ENCODE assay signal across 9 cellular contexts in the genomic region with DNA sequence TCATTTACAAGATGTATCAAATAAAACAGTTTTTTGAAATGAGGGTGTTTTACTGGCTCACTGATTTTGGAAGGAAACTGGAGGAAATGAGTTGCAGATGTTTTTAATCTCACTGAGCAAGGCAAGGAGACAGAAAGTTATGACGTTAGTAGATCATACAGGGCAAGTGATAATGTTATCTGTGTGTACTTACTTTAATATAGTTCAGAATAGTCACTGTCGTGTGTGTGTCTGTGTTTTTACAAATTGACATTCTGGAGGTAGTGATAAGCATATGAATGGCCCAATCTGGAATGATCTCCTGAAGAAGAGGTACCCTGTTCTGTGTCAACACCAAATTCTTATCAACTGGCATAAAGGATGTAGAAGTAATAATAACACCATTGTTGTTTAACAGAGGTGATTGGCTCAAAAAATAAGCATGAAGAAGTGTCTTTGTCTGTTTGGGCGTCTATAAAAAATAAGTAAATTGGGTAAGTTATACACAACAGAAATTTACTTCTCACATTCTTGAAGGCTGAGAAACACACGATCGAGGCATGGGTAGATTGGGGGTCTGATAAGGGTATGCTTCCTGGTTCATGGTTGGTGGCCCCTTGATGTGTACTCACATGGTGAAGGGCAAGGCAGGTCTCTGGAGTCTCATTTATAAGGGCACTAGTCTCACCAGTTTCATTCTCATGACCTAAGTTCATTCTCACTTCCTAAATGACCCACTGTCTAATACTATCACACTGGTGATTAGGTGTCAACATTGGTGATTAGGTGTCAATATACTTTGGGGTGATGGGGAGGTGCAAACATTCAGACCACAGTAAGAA. TPM values are rescaled to one million over a fixed set of nuclear protein-coding genes. Genes with fewer than 3 reads are reported as not detected.
DNase-seq lines count a peak whose midpoint lies in the region; ATAC-seq, FAIRE-seq and TF ChIP-seq lines count a peak whose summit lies in the region.
"Had no signal": no experiment of that assay in that cellular context is flagged by ENCODE, and none has a peak within 500 bp of the region (broad histone marks: within the 10 kb centered on the region; RNA-seq: fewer than 3 reads in every experiment).

No MANE protein-coding gene starts in this region.

- no peaks in the 10 kb centered on the region for H4K20me1 ChIP-seq in neural progenitor cell (ENCODE audit: low read depth)

- DNase-seq in GM03348 (ENCODE audit: low spot score), result peak; percentile 29
- DNase-seq in heart right ventricle, result no peak
- DNase-seq in uterus, result no peak
- DNase-seq in neural progenitor cell (ENCODE audit: low spot score), result no peak
- no peak for DNase-seq in frontal cortex (ENCODE audit: low spot score in 2 of 2)
- DNase-seq in NCI-H345 (lab: John Stamatoyannopoulos, UW), result no peak

- ATAC-seq in GM21367 (IDR thresholded peaks at IDR 0.05; ENCODE audit: unreplicated experiment), result peak; percentile 68
- peak; percentile 82 for ATAC-seq in HG03469 (IDR thresholded peaks at IDR 0.05; ENCODE audit: unreplicated experiment)
- ATAC-seq in heart right ventricle, result peak in 5 of 8 donors; percentile 29 to 66 (median 54)

- no peaks in the 10 kb centered on the region for H3K27me3 ChIP-seq in heart right ventricle
- no peaks in the 10 kb centered on the region for H3K27me3 ChIP-seq in uterus
- H3K27me3 ChIP-seq in neural progenitor cell, result no peaks in the 10 kb centered on the region

- H3K9me3 Mint-ChIP-seq in neural progenitor cell, result peaks cover 8% of the 10 kb centered on the region

- H3K9me3 ChIP-seq in heart right ventricle, result peaks cover 0 to 17% (median 12%) of the 10 kb centered on the region in 11 donors
- no peaks in the 10 kb centered on the region for H3K9me3 ChIP-seq in uterus
- H3K9me3 ChIP-seq in neural progenitor cell (ENCODE audit: low read depth), result no peaks in the 10 kb centered on the region

- H3K4me1 ChIP-seq in heart right ventricle, result peaks cover 0 to 42% (median 34%) of the 10 kb centered on the region in 9 donors
- H3K4me1 ChIP-seq in uterus, result no peaks in the 10 kb centered on the region
- no peaks in the 10 kb centered on the region for H3K4me1 ChIP-seq in neural progenitor cell

- H3K9ac ChIP-seq in neural progenitor cell, result no peak overlapping the region

- H3K4me3 Mint-ChIP-seq in neural progenitor cell, result no peak overlapping the region

- no peak for FAIRE-seq in frontal cortex (lab: Jason Lieb, UNC)

- intact Hi-C loops in heart right ventricle (cut with DNase I) (loop anchor here in 1 of 10 donors (10.0 kb wide), 1 partner anchor 64 kb away; no protein-coding TSS in a partner anchor), uterus (cut with DNase I; ENCODE audit: low total_unique reads) (no loop called here)

- no peaks in the 10 kb centered on the region for H3F3A ChIP-seq in neural progenitor cell (ENCODE audit: low read depth)

- WGBS in heart right ventricle, 2 donors, result 37 to 39% methylated on average over 5 of the region's 5 CpGs

- no peak overlapping the region for H3K27ac Mint-ChIP-seq in neural progenitor cell

- H3K36me3 Mint-ChIP-seq in neural progenitor cell, result no peaks in the 10 kb centered on the region

- no peaks in the 10 kb centered on the region for H3K79me2 ChIP-seq in neural progenitor cell (ENCODE audit: low read depth)

- H3K36me3 ChIP-seq in heart right ventricle (peaks cover 0 to 12% (median 0%) of the 10 kb centered on the region in 9 donors), uterus (no peaks in the 10 kb centered on the region), neural progenitor cell (no peaks in the 10 kb centered on the region)

- no peak for TF ChIP-seq POLR2A in uterus (IDR thresholded peaks at IDR 0.05)

- TF ChIP-seq CTCF in heart right ventricle (IDR thresholded peaks at IDR 0.05), result no peak
- TF ChIP-seq CTCF in uterus (IDR thresholded peaks at IDR 0.05), result no peak
- TF ChIP-seq CTCF in neural progenitor cell (IDR thresholded peaks at IDR 0.05), result no peak

- no peak overlapping the region for H2AFZ ChIP-seq in neural progenitor cell (replicated peaks)

- no peaks in the 10 kb centered on the region for H3K4me1 Mint-ChIP-seq in neural progenitor cell

- H3K4me3 ChIP-seq in heart right ventricle (no peak overlapping the region), uterus (no peak overlapping the region), neural progenitor cell (no peak overlapping the region)

- no peak overlapping the region for H3K4me2 ChIP-seq in neural progenitor cell

- H3K27me3 Mint-ChIP-seq in neural progenitor cell (ENCODE audit: insufficient read depth, low read depth), result no peaks in the 10 kb centered on the region

- H3K27ac ChIP-seq in heart right ventricle (peak overlapping the region in 8 of 10 donors; percentile 14 to 93 (median 79)), uterus (no peak overlapping the region), neural progenitor cell (no peak overlapping the region)

RNA-seq across cellular contexts. Expression of gene GBP4, which starts 2.1 kb away (rescaled TPM):
- 10 to 100 TPM in 6 of 10 donors, 1 to 10 TPM in 4; 2.9 to 46.5 (median 10.4) TPM for total RNA-seq in heart right ventricle
- polyA plus RNA-seq in heart right ventricle, result 10 to 100 TPM in 1 of 2 donors, 1 to 10 TPM in 1; 9.1 to 16.0 TPM
- total RNA-seq in uterus, result 10 to 100 TPM; 11.1 to 99.4 (median 18.3) TPM
- not detected in 2 replicates for total RNA-seq in neural progenitor cell (ENCODE audit: low replicate concordance)
- total RNA-seq in frontal cortex, result 0.82 TPM

RNA-seq across cellular contexts. Expression of gene GBP7, which starts 25.1 kb away (rescaled TPM):
- total RNA-seq in heart right ventricle (under 1 TPM in 2 of 10 donors, not detected in 8; 0.17 to 0.42 TPM), uterus (not detected), neural progenitor cell (ENCODE audit: low replicate concordance) (not detected in 2 replicates), frontal cortex (not detected)
- not detected for polyA plus RNA-seq in heart right ventricle
- polyA plus RNA-seq: esophagus had no signal

Comparison
In these comparisons a context has a peak if more than half of its experiments do, and no peak if none do; other contexts are left out.
1. H3K27ac ChIP-seq: peak in heart right ventricle (8 of 10); none in uterus (0 of 2) and neural progenitor cell (single experiment).
2. Peak in every context shown above with its lines, with median percentiles within 50 percentile points of each other: ATAC-seq.